In the genomic region with DNA sequence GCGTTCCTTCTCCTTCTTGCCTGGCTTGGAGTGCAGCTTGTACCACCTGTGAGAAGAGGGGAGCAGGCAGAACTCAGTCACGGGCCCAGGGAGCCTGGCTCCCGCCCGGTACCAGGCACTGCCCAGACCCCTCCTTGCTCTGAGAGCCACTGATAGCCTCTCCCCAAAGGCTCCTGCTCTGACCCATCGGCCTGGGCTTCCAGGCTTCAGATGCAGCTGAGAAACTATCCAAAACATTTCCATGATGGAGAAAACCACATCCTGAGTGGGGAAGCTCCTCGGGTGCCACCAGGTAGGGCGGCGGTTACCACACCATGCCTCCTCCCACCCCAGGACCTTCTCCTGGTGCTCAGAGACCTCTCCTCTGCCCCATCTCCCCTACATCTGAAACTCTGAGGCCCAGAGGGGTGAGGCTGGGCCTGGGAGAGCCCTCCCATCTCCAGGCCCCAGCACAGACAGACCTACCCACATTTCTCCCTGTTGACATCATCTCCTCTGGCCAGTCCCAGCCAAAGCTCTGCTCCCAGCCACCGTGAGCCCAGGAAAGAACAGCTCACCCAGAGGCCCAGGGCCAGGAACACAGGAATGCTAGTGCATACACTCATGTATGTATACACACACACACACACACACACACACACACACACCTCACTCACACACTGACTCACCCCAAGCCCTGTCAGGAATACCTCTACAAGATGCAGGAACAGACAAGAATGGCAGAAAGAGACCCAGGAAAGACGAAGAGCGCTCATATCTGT, we compare ENCODE assay signal across 1 cellular context.
TF ChIP-seq lines count a peak whose summit lies in the region.

No MANE protein-coding gene starts in this region.

TF ChIP-seq in H1, 55 proteins besides CTCF, POLR2A, EP300 and RAD21:
- TF ChIP-seq SAP30 (IDR thresholded peaks at IDR 0.05; ENCODE audit: insufficient read depth, insufficient replicate concordance, low read length) (no peak), GTF2F1 (IDR thresholded peaks at IDR 0.05; ENCODE audit: borderline replicate concordance, low read depth, low read length) (no peak), TAF1 (IDR thresholded peaks at IDR 0.05; ENCODE audit: low read depth, low read length) (no peak), SP4 (IDR thresholded peaks at IDR 0.05; ENCODE audit: low read length) (no peak), ASH2L (IDR thresholded peaks at IDR 0.05; ENCODE audit: low read length) (no peak), MAFK (IDR thresholded peaks at IDR 0.05; ENCODE audit: low read depth, low read length) (no peak), TCF12 (IDR thresholded peaks at IDR 0.05; ENCODE audit: low read depth, low read length) (no peak), NANOG (IDR thresholded peaks at IDR 0.05; ENCODE audit: insufficient read depth, low read depth, low read length, poor library complexity, severe bottlenecking) (no peak), POU5F1 (IDR thresholded peaks at IDR 0.05; ENCODE audit: low read depth, low read length) (no peak)
- TF ChIP-seq, protein P1, sequence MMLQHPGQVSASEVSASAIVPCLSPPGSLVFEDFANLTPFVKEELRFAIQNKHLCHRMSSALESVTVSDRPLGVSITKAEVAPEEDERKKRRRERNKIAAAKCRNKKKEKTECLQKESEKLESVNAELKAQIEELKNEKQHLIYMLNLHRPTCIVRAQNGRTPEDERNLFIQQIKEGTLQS (IDR thresholded peaks at IDR 0.05; ENCODE audit: insufficient read depth, low read depth, low read length): no peak
- TF ChIP-seq, protein P2, sequence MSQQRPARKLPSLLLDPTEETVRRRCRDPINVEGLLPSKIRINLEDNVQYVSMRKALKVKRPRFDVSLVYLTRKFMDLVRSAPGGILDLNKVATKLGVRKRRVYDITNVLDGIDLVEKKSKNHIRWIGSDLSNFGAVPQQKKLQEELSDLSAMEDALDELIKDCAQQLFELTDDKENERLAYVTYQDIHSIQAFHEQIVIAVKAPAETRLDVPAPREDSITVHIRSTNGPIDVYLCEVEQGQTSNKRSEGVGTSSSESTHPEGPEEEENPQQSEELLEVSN (IDR thresholded peaks at IDR 0.05): no peak
